In genomic region chr14:47439953-47440352, GRCh38 we compare ENCODE assay signal across 18 cellular contexts.
DNase-seq lines count a peak whose midpoint lies in the region; ATAC-seq, FAIRE-seq and TF ChIP-seq lines count a peak whose summit lies in the region.
"Had no signal": no experiment of that assay in that cellular context is flagged by ENCODE, and none has a peak within 500 bp of the region (broad histone marks: within the 10 kb centered on the region; RNA-seq: fewer than 3 reads in every experiment).

No MANE protein-coding gene starts in this region.

- H3K27me3 Mint-ChIP-seq in WTC11 (ENCODE audit: low read depth): no peaks in the 10 kb centered on the region; the same call in 1 of the 2 replicates
- no peaks in the 10 kb centered on the region for H3K27me3 Mint-ChIP-seq in endodermal cell (ENCODE audit: insufficient read depth)
- peaks cover 72% of the 10 kb centered on the region for H3K27me3 Mint-ChIP-seq in MCF 10A (ENCODE audit: insufficient read depth, unreplicated experiment)
- H3K27me3 Mint-ChIP-seq: B cell; CD4-positive, alpha-beta T cell had no signal

- H3K27me3 ChIP-seq in endodermal cell (ENCODE audit: control insufficient read depth, insufficient read depth, low read length, poor library complexity, severe bottlenecking): no peaks in the 10 kb centered on the region
- H3K27me3 ChIP-seq in pancreas: no peaks in the 10 kb centered on the region

- no peak overlapping the region for H3K27ac Mint-ChIP-seq in WTC11
- H3K27ac Mint-ChIP-seq in endodermal cell: no peak overlapping the region
- no peak overlapping the region for H3K27ac Mint-ChIP-seq in MCF 10A (ENCODE audit: low read depth, unreplicated experiment)
- H3K27ac Mint-ChIP-seq: B cell; CD4-positive, alpha-beta T cell had no signal

- H3K4me1 ChIP-seq in endodermal cell (ENCODE audit: control insufficient read depth, insufficient read depth, low read length) (peaks cover 2% of the 10 kb centered on the region), pancreas (no peaks in the 10 kb centered on the region)
- H3K4me1 ChIP-seq: HAP-1 had no signal

- H3K4me3 Mint-ChIP-seq in WTC11 (no peak overlapping the region), endodermal cell (no peak overlapping the region), MCF 10A (ENCODE audit: unreplicated experiment) (no peak overlapping the region)
- H3K4me3 Mint-ChIP-seq: B cell; CD4-positive, alpha-beta T cell had no signal

- H3K27ac ChIP-seq in endodermal cell (ENCODE audit: low read depth, low read length): no peak overlapping the region
- H3K27ac ChIP-seq in pancreas: no peak overlapping the region
- H3K27ac ChIP-seq: GM23248 had no signal

- no peak overlapping the region for H3K4me3 ChIP-seq in endodermal cell (ENCODE audit: low read length)
- no peak overlapping the region for H3K4me3 ChIP-seq in pancreas
- H3K4me3 ChIP-seq: GM12878, GM23248, HAP-1 had no signal

- H3K9ac ChIP-seq in endodermal cell (ENCODE audit: extremely low read depth, low read length, poor library complexity, severe bottlenecking): no peak overlapping the region
- H3K9ac ChIP-seq: GM23248 had no signal

- H3K9me3 ChIP-seq in endodermal cell (ENCODE audit: control insufficient read depth, low read length) (no peaks in the 10 kb centered on the region), pancreas (no peaks in the 10 kb centered on the region)
- H3K9me3 ChIP-seq: HAP-1 had no signal

- H3K36me3 Mint-ChIP-seq in WTC11 (peaks cover 13% of the 10 kb centered on the region; the same call in 1 of the 2 replicates), endodermal cell (ENCODE audit: low read depth) (no peaks in the 10 kb centered on the region), MCF 10A (ENCODE audit: insufficient read depth, unreplicated experiment) (no peaks in the 10 kb centered on the region)

- DNase-seq in WTC11 (ENCODE audit: low spot score) (no peak), endodermal cell (peak; percentile 53), islet precursor cell (peak; percentile 53), urothelium cell line (ENCODE audit: low spot score) (peak; percentile 12), pancreas (no peak), MCF 10A (ENCODE audit: unreplicated experiment) (no peak)
- DNase-seq in stimulated activated naive CD8-positive, alpha-beta T cell treated with anti-CD3 and anti-CD28 coated beads, Interleukin-15, Interleukin-2, amounts not matched to agents 100 U/mL and 50 U/mL, for 24 hours: no peak
- DNase-seq: C1 segment of cervical spinal cord; Calu3; CD4-positive, alpha-beta T cell; DMS 273 treated with DMSO at 0.1 percent for 48 hours; DMS79; GM23248 had no signal

- FAIRE-seq in urothelium cell line (lab: Jason Lieb, UNC) (peak; percentile 79), pancreas (lab: Jason Lieb, UNC) (no peak)
- FAIRE-seq: A204.1, GM12878, GM18507 had no signal

- BruUV-seq in MCF 10A (replicated peaks; lab: Mats Ljungman, UMichigan): no TSS peak

- H3K36me3 ChIP-seq in endodermal cell (ENCODE audit: control insufficient read depth, insufficient read depth, low read length): no peaks in the 10 kb centered on the region
- no peaks in the 10 kb centered on the region for H3K36me3 ChIP-seq in pancreas
- H3K36me3 ChIP-seq: HAP-1 had no signal

- no peak for TF ChIP-seq CTCF in WTC11 (IDR thresholded peaks at IDR 0.05)
- TF ChIP-seq CTCF in endodermal cell (conservative IDR thresholded peaks at IDR 0.05): no peak
- no peak for TF ChIP-seq CTCF in pancreas (IDR thresholded peaks at IDR 0.05)
- TF ChIP-seq CTCF in MCF 10A (IDR thresholded peaks at IDR 0.05; ENCODE audit: unreplicated experiment): no peak

- CTCF ChIA-PET in WTC11 (lab: Charles Lee): no interaction called here
- CTCF ChIA-PET in MCF 10A (lab: Yijun Ruan, JAX): interaction anchor here (0.9 kb wide), 1 partner anchor 89 kb away, joined by 3 read pairs; no protein-coding TSS in a partner anchor

- H3K9me3 Mint-ChIP-seq in WTC11 (peaks cover 21% of the 10 kb centered on the region), endodermal cell (no peaks in the 10 kb centered on the region), MCF 10A (ENCODE audit: unreplicated experiment) (no peaks in the 10 kb centered on the region)

- POLR2A ChIA-PET in WTC11 (lab: Charles Lee): no interaction called here
- POLR2A ChIA-PET in MCF 10A (lab: Yijun Ruan, JAX): no interaction called here

- peak; percentile 54 for ATAC-seq in WTC11
- no peak for ATAC-seq in pancreas
- ATAC-seq in stimulated activated naive CD8-positive, alpha-beta T cell treated with anti-CD3 and anti-CD28 coated beads, Interleukin-15, Interleukin-2, amounts not matched to agents 100 U/mL and 50 U/mL, for 24 hours: no peak
- ATAC-seq: GM12878 had no signal

- H3K4me1 Mint-ChIP-seq in WTC11: peaks cover 36% of the 10 kb centered on the region
- peaks cover 7% of the 10 kb centered on the region for H3K4me1 Mint-ChIP-seq in endodermal cell
- H3K4me1 Mint-ChIP-seq in MCF 10A (ENCODE audit: insufficient read depth, unreplicated experiment): no peaks in the 10 kb centered on the region
- H3K4me1 Mint-ChIP-seq: B cell had no signal

- WGBS in endodermal cell (ENCODE audit: insufficient coverage in 1 of 2, insufficient read length in 1 of 2), 2 experiments: 92 to 100% methylated on average over 1 to 2 of the region's 2 CpGs
- WGBS in pancreas, 2 donors: 22 to 37% methylated on average over 2 of the region's 2 CpGs

- intact Hi-C loops in pancreas (cut with DNase I) (no loop called here), MCF 10A (cut with micrococcal nuclease) (loop anchor here (5.0 kb wide), 1 partner anchor 957 kb away; no protein-coding TSS in a partner anchor)

TF ChIP-seq in WTC11, 78 proteins besides CTCF, POLR2A, EP300 and RAD21 (continues in another document):
- TF ChIP-seq ZNF396 (CRISPR knock-in tag; IDR thresholded peaks at IDR 0.05; ENCODE audit: borderline replicate concordance) (no peak), FOXJ3 (CRISPR knock-in tag; IDR thresholded peaks at IDR 0.05; ENCODE audit: borderline replicate concordance) (no peak), ZNF263 (CRISPR knock-in tag; IDR thresholded peaks at IDR 0.05; ENCODE audit: low read depth) (no peak), MYBL2 (CRISPR knock-in tag; IDR thresholded peaks at IDR 0.05) (no peak), ARID4B (CRISPR knock-in tag; IDR thresholded peaks at IDR 0.05; ENCODE audit: borderline replicate concordance) (no peak), AR (CRISPR knock-in tag; IDR thresholded peaks at IDR 0.05) (no peak), NFATC4 (CRISPR knock-in tag; IDR thresholded peaks at IDR 0.05) (no peak), ZNF138 (CRISPR knock-in tag; conservative IDR thresholded peaks at IDR 0.05) (no peak), FOXP1 (CRISPR knock-in tag; IDR thresholded peaks at IDR 0.05; ENCODE audit: borderline replicate concordance) (no peak)

Comparison
In these comparisons a context has a peak if more than half of its experiments do, and no peak if none do; other contexts are left out.
1. DNase-seq: peak in endodermal cell (single experiment), islet precursor cell (single experiment) and urothelium cell line (single experiment); none in WTC11 (single experiment), pancreas (0 of 6), stimulated activated naive CD8-positive, alpha-beta T cell treated with anti-CD3 and anti-CD28 coated beads, Interleukin-15, Interleukin-2, amounts not matched to agents 100 U/mL and 50 U/mL, for 24 hours (single experiment) and MCF 10A (single experiment).